ENCODE assay signal across 8 cellular contexts in the genomic region with DNA sequence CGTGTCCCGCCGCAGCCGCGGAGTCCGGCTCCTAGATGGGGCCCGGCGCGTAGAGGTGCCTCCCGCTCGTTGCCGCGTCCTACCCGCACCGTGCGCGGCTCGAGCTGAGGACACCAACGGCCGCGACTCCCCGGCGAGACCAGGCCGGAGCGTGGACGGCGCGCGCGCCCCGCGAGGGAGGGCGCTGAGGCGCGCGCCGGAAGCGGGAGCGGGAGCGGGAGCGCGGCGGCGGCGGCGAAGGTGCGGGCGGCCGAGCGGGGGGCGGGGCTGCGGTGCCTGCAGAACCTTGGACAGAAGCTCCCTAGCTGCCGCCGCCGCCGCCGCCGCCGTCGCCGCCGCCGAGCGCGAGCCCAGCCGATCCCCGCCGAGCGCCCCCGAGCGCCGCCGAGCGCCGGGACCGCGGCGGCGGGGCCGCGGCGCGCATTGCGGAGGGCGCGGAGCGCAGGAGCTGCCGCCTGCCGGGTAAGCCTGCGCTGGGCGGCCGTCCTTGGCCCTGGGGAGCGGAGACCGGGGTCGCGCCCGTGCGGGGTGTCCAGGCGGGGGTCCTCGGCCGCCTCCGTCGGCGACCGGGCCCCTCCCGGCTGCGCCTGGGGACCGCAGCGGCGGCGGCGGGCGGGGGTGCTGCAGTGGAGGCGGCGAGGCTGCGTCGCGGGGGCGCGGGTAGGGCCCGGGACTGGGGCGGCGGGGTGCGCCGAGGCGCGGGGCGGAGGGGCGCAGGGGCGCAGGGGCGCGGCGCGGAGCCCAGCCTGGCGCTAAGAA. TPM values are rescaled to one million over a fixed set of nuclear protein-coding genes. Genes with fewer than 3 reads are reported as not detected.
DNase-seq lines count a peak whose midpoint lies in the region; ATAC-seq and TF ChIP-seq lines count a peak whose summit lies in the region.

A gene (plus strand): TSS at position 293 of the 759 bp plus-strand sequence. CDS start 628 bp downstream, outside the sequence.

- peak within 1 kb of the TSS; percentile 71 for H3K27ac ChIP-seq in parathyroid adenoma
- peak within 1 kb of the TSS; percentile 71 for H3K27ac ChIP-seq in vagina

- H3K4me3 Mint-ChIP-seq in activated naive CD8-positive, alpha-beta T cell treated with anti-CD3 and anti-CD28 coated beads for 36 hours: peak within 1 kb of the TSS; percentile 91

- peak within 1 kb of the TSS; percentile 68 for H3K4me2 ChIP-seq in parathyroid adenoma (ENCODE audit: low read length)

- H3K36me3 ChIP-seq in parathyroid adenoma (ENCODE audit: control insufficient read depth, insufficient read depth, low read length) (no peaks in the 10 kb centered on the region), vagina (no peaks in the 10 kb centered on the region)

- TF ChIP-seq POLR2A in vagina (IDR thresholded peaks at IDR 0.05): no peak

- H3K9me3 Mint-ChIP-seq in activated naive CD8-positive, alpha-beta T cell treated with anti-CD3 and anti-CD28 coated beads for 36 hours: no peaks in the 10 kb centered on the region

- H2AFZ ChIP-seq in parathyroid adenoma: peak within 1 kb of the TSS; percentile 95

- H3K4me1 Mint-ChIP-seq in activated naive CD8-positive, alpha-beta T cell treated with anti-CD3 and anti-CD28 coated beads for 36 hours: peaks cover 52% of the 10 kb centered on the region

- no peak within 1 kb of the TSS for H3K9ac ChIP-seq in parathyroid adenoma

- in situ Hi-C loops in SK-MEL-5 (cut with HindIII; ENCODE audit: low pct_unique_long_range_greater_than_20kb, low sequenced_read_pairs): no loop called here

- H3K79me2 ChIP-seq in parathyroid adenoma: no peaks in the 10 kb centered on the region

- H3K27me3 ChIP-seq in parathyroid adenoma (ENCODE audit: control insufficient read depth, insufficient read depth, low read length) (no peaks in the 10 kb centered on the region), vagina (no peaks in the 10 kb centered on the region)

- no peaks in the 10 kb centered on the region for H3K27me3 Mint-ChIP-seq in activated naive CD8-positive, alpha-beta T cell treated with anti-CD3 and anti-CD28 coated beads for 36 hours

- no peak for TF ChIP-seq CTCF in parathyroid adenoma (IDR thresholded peaks at IDR 0.05)
- no peak for TF ChIP-seq CTCF in vagina (IDR thresholded peaks at IDR 0.05)

- DNase-seq in COR-L47 (lab: John Stamatoyannopoulos, UW): peak; percentile 86
- peak; percentile 62 for DNase-seq in HuH-7.5 (ENCODE audit: low spot score)
- DNase-seq in SK-MEL-5 (ENCODE audit: low read depth, low spot score): peak; percentile 76
- DNase-seq in activated naive CD8-positive, alpha-beta T cell treated with anti-CD3 and anti-CD28 coated beads for 36 hours: peak; percentile 84
- DNase-seq in cardiac septum (ENCODE audit: low spot score): peak; percentile 88
- no peak for DNase-seq in vagina (ENCODE audit: extremely low spot score in 2 of 2)

- ATAC-seq in GM21360 (IDR thresholded peaks at IDR 0.05; ENCODE audit: unreplicated experiment): peak; percentile 36

- H3K9me3 ChIP-seq in parathyroid adenoma (ENCODE audit: control insufficient read depth, low read length) (no peaks in the 10 kb centered on the region), vagina (no peaks in the 10 kb centered on the region)

- H3K27ac Mint-ChIP-seq in activated naive CD8-positive, alpha-beta T cell treated with anti-CD3 and anti-CD28 coated beads for 36 hours: peak within 1 kb of the TSS; percentile 90

- H3K4me3 ChIP-seq in parathyroid adenoma (ENCODE audit: low read depth, low read length) (peak within 1 kb of the TSS; percentile 36), vagina (peak within 1 kb of the TSS; percentile 43 to 78)

- peaks cover 2% of the 10 kb centered on the region for H3K4me1 ChIP-seq in parathyroid adenoma
- peaks cover 30% of the 10 kb centered on the region for H3K4me1 ChIP-seq in vagina

- intact Hi-C loops in cardiac septum (cut with DNase I): loop anchor here (10.0 kb wide), 1 partner anchor 168 kb away; no protein-coding TSS in a partner anchor
- intact Hi-C loops in vagina (cut with DNase I): no loop called here

- peaks cover 32% of the 10 kb centered on the region for H3K36me3 Mint-ChIP-seq in activated naive CD8-positive, alpha-beta T cell treated with anti-CD3 and anti-CD28 coated beads for 36 hours

RNA-seq across cellular contexts. Expression of the gene that starts here (rescaled TPM):
- 18.0 and 20.0 TPM in 2 replicates for total RNA-seq in SK-MEL-5 (2014; rRNA removed; shearing (Covaris generic))
- 19.6 and 26.1 TPM in 2 replicates for polyA plus RNA-seq in SK-MEL-5 (2015; cell fraction: cytosol; rRNA removed)
- polyA plus RNA-seq in SK-MEL-5 (2015; cell fraction: nucleus; rRNA removed): 20.8 and 29.0 TPM in 2 replicates
- total RNA-seq in activated naive CD8-positive, alpha-beta T cell treated with anti-CD3 and anti-CD28 coated beads for 36 hours: 1 to 10 TPM; 9.7 to 9.9 TPM
- total RNA-seq in cardiac septum: 1.5 TPM
- 4.9 TPM for total RNA-seq in vagina

Comparison
In these comparisons a context has a peak if more than half of its experiments do, and no peak if none do; other contexts are left out.
1. DNase-seq: peak in COR-L47 (single experiment), HuH-7.5 (single experiment), SK-MEL-5 (single experiment), activated naive CD8-positive, alpha-beta T cell treated with anti-CD3 and anti-CD28 coated beads for 36 hours (single experiment) and cardiac septum (single experiment); none in vagina (0 of 2).